Comparison of ENCODE assay signal across 10 cellular contexts in genomic region chr2:20473128-20473527, GRCh38.
"Had no signal": no experiment of that assay in that cellular context is flagged by ENCODE, and none has a peak within 500 bp of the region (broad histone marks: within the 10 kb centered on the region; RNA-seq: fewer than 3 reads in every experiment).

No MANE protein-coding gene starts in this region.

- H3K27ac Mint-ChIP-seq: T-helper 1 cell treated with Interleukin-12 subunit alpha and Interleukin-12 subunit beta and Interleukin-4 antibody, amounts not matched to agents 30 μg/mL and 1 μg/mL, for 36 hours had no signal

- H3K4me3 Mint-ChIP-seq: T-helper 1 cell treated with Interleukin-12 subunit alpha and Interleukin-12 subunit beta and Interleukin-4 antibody, amounts not matched to agents 30 μg/mL and 1 μg/mL, for 36 hours had no signal

- H3K4me1 ChIP-seq: ascending aorta, lower lobe of right lung had no signal

- H3K9me3 Mint-ChIP-seq: T-helper 1 cell treated with Interleukin-12 subunit alpha and Interleukin-12 subunit beta and Interleukin-4 antibody, amounts not matched to agents 30 μg/mL and 1 μg/mL, for 36 hours had no signal

- DNase-seq: activated CD4-positive, CD25-positive, alpha-beta regulatory T cell; activated T-cell treated with anti-CD3 and anti-CD28 coated beads, Interleukin-2, amount 50 U/mL, for 48 hours; effector CD4-positive, alpha-beta T cell; lower lobe of right lung; midbrain; stimulated activated CD4-positive, alpha-beta T cell treated with anti-CD3 and anti-CD28 coated beads, Interleukin-1b, Interleukin-23, amount 100 ng/mL, for 48 hours; stimulated activated naive CD4-positive, alpha-beta T cell treated with Interleukin-2 at 50 U/mL for 16 hours had no signal

- H3K36me3 ChIP-seq: ascending aorta, lower lobe of right lung, neutrophil had no signal

- H3K9me3 ChIP-seq: ascending aorta, lower lobe of right lung, neutrophil had no signal

- H3K27me3 ChIP-seq: ascending aorta had no signal

- ATAC-seq: lower lobe of right lung had no signal

- H3K27ac ChIP-seq: ascending aorta, lower lobe of right lung, neutrophil had no signal

- H3K4me3 ChIP-seq: ascending aorta, lower lobe of right lung had no signal
